8 cellular contexts compared by ENCODE assay signal in the genomic region with DNA sequence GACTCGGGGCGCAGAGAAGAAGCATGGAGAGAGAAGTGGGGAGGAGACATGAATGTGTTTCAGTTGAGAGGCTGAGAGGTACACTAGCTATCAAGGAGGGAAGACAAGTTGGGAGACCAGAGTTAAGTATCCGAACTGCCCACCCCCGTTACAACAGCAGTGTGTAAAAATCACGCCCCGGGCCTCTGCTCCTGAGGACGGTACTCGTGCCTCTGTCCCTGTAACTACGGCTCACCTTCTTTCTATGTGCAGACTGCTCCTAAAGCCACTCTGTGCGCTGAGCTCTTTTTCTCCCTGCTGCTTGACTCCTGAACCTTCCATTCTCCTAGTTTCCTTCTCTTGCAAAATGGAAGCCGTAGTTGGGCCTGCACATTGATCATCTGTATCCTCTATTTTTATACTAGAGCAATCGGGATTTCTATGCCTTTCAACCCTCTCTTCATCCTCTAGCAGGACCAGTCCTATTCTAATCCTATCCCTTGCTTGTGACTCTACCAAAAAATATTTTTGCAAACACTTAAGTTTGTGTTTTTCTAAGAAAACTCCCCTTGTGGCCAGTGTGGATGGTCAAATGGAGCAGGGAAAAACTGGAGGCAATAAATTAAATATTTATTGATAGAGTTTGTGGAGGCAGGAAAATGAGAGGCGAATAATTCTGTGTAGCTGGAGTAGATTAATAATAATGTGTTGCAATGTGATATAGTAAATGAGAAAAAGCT. TPM values are rescaled to one million over a fixed set of nuclear protein-coding genes. Genes with fewer than 3 reads are reported as not detected.
DNase-seq lines count a peak whose midpoint lies in the region; ATAC-seq and TF ChIP-seq lines count a peak whose summit lies in the region.

No MANE protein-coding gene starts in this region.

- peak in 1 of 7 experiments; percentile 8 for TF ChIP-seq CTCF in stomach (IDR thresholded peaks at IDR 0.05)

- intact Hi-C loops in stomach (cut with DNase I; ENCODE audit: low total_unique reads): no loop called here
- intact Hi-C loops in sciatic nerve (cut with DNase I): no loop called here

- H3K36me3 Mint-ChIP-seq in activated naive CD8-positive, alpha-beta T cell treated with anti-CD3 and anti-CD28 coated beads, Interleukin-2, amount 10 ng/mL, durations not matched to agents 7 days and 5 days: peaks cover 33% of the 10 kb centered on the region
- peaks cover 0 to 8% (median 0%) of the 10 kb centered on the region in 3 donors for H3K36me3 Mint-ChIP-seq in immature natural killer cell

- peaks cover 0 to 3% (median 0%) of the 10 kb centered on the region in 4 donors for H3K36me3 ChIP-seq in stomach

- H3K27me3 ChIP-seq in stomach: no peaks in the 10 kb centered on the region

- no peaks in the 10 kb centered on the region for H3K9me3 Mint-ChIP-seq in activated naive CD8-positive, alpha-beta T cell treated with anti-CD3 and anti-CD28 coated beads, Interleukin-2, amount 10 ng/mL, durations not matched to agents 7 days and 5 days
- H3K9me3 Mint-ChIP-seq in immature natural killer cell: no peaks in the 10 kb centered on the region

- peaks cover 42 to 69% (median 54%) of the 10 kb centered on the region in 4 donors for H3K4me1 ChIP-seq in stomach

- H3K27ac ChIP-seq in stomach: peak overlapping the region; percentile 97 to 100 (median 99)

- DNase-seq in GM03348 (ENCODE audit: low spot score): peak; percentile 21
- peak; percentile 88 for DNase-seq in HT-29 (ENCODE audit: low spot score)
- no peak for DNase-seq in activated naive CD8-positive, alpha-beta T cell treated with anti-CD3 and anti-CD28 coated beads, Interleukin-2, amount 10 ng/mL, durations not matched to agents 7 days and 5 days
- no peak for DNase-seq in immature natural killer cell
- no peak for DNase-seq in stomach
- DNase-seq in ecto neural progenitor cell (ENCODE audit: low spot score): no peak
- no peak for DNase-seq in sciatic nerve (ENCODE audit: low spot score)
- DNase-seq in NAMALWA (ENCODE audit: low spot score): no peak

- WGBS in stomach, 5 donors: 6 to 9% (median 7%) methylated on average over 12 to 13 of the region's 13 CpGs

- peak overlapping the region; percentile 58 to 91 (median 87) for H3K4me3 ChIP-seq in stomach

- TF ChIP-seq POLR2A in stomach (IDR thresholded peaks at IDR 0.05): no peak

- ATAC-seq in activated naive CD8-positive, alpha-beta T cell treated with anti-CD3 and anti-CD28 coated beads, Interleukin-2, amount 10 ng/mL, durations not matched to agents 7 days and 5 days (ENCODE audit: low read depth): no peak
- ATAC-seq in sciatic nerve: no peak

- TF ChIP-seq EP300 in stomach (IDR thresholded peaks at IDR 0.05): no peak

- POLR2A ChIA-PET in activated naive CD8-positive, alpha-beta T cell treated with anti-CD3 and anti-CD28 coated beads, Interleukin-2, amount 10 ng/mL, durations not matched to agents 7 days and 5 days (lab: Charles Lee): interaction anchor here (0.5 to 3.2 kb wide), 5 partner anchors 8 to 516 kb away, joined by 3 to 26 read pairs (median 3); a partner anchor contains a TSS

- H3K27ac Mint-ChIP-seq in activated naive CD8-positive, alpha-beta T cell treated with anti-CD3 and anti-CD28 coated beads, Interleukin-2, amount 10 ng/mL, durations not matched to agents 7 days and 5 days: peak overlapping the region; percentile 91
- peak overlapping the region; percentile 91 to 97 (median 94) for H3K27ac Mint-ChIP-seq in immature natural killer cell

- no peaks in the 10 kb centered on the region for H3K27me3 Mint-ChIP-seq in activated naive CD8-positive, alpha-beta T cell treated with anti-CD3 and anti-CD28 coated beads, Interleukin-2, amount 10 ng/mL, durations not matched to agents 7 days and 5 days
- H3K27me3 Mint-ChIP-seq in immature natural killer cell (ENCODE audit: low read depth in 3 of 3): peaks cover 2 to 17% (median 3%) of the 10 kb centered on the region in 3 donors

- no peaks in the 10 kb centered on the region for H3K9me3 ChIP-seq in stomach

- peak overlapping the region; percentile 99 for H3K4me3 Mint-ChIP-seq in activated naive CD8-positive, alpha-beta T cell treated with anti-CD3 and anti-CD28 coated beads, Interleukin-2, amount 10 ng/mL, durations not matched to agents 7 days and 5 days
- H3K4me3 Mint-ChIP-seq in immature natural killer cell: peak overlapping the region; percentile 88 to 99 (median 94)

- H3K4me1 Mint-ChIP-seq in activated naive CD8-positive, alpha-beta T cell treated with anti-CD3 and anti-CD28 coated beads, Interleukin-2, amount 10 ng/mL, durations not matched to agents 7 days and 5 days: peaks cover 56% of the 10 kb centered on the region
- H3K4me1 Mint-ChIP-seq in immature natural killer cell: peaks cover 57 to 77% of the 10 kb centered on the region in 2 donors

RNA-seq across cellular contexts. Expression of a gene that starts 0.6 kb away (rescaled TPM):
- 314 and 373 TPM in 2 replicates for total RNA-seq in HT-29 (2014; rRNA removed; shearing (Covaris generic))
- total RNA-seq in activated naive CD8-positive, alpha-beta T cell treated with anti-CD3 and anti-CD28 coated beads, Interleukin-2, amount 10 ng/mL, durations not matched to agents 7 days and 5 days: 100 to 1,000 TPM; 139 to 140 TPM
- polyA plus RNA-seq in immature natural killer cell (100 to 1,000 TPM in 1 of 3 donors, 10 to 100 TPM in 2; 66.9 to 109 (median 87.7) TPM), stomach (100 to 1,000 TPM; 148 to 230 (median 184) TPM)
- total RNA-seq in stomach (100 to 1,000 TPM in 2 of 5 donors, 10 to 100 TPM in 3; 43.7 to 179 (median 71.6) TPM), sciatic nerve (84.7 TPM)

RNA-seq across cellular contexts. Expression of a gene that starts 1.9 kb away (rescaled TPM):
- total RNA-seq in HT-29 (2014; rRNA removed; shearing (Covaris generic)): 19.7 and 20.0 TPM in 2 replicates
- 1 to 10 TPM; 8.0 to 8.3 TPM for total RNA-seq in activated naive CD8-positive, alpha-beta T cell treated with anti-CD3 and anti-CD28 coated beads, Interleukin-2, amount 10 ng/mL, durations not matched to agents 7 days and 5 days
- 1 to 10 TPM; 1.5 to 4.0 (median 2.8) TPM for polyA plus RNA-seq in immature natural killer cell
- 10 to 100 TPM in 3 of 5 donors, 1 to 10 TPM in 2; 3.5 to 35.7 (median 17.8) TPM for total RNA-seq in stomach
- 10 to 100 TPM in 1 of 3 donors, 1 to 10 TPM in 2; 4.2 to 10.8 (median 7.8) TPM for polyA plus RNA-seq in stomach
- total RNA-seq in sciatic nerve: 10.1 TPM

Comparison
In these comparisons a context has a peak if more than half of its experiments do, and no peak if none do; other contexts are left out.
1. DNase-seq: peak in GM03348 (single experiment) and HT-29 (single experiment); none in activated naive CD8-positive, alpha-beta T cell treated with anti-CD3 and anti-CD28 coated beads, Interleukin-2, amount 10 ng/mL, durations not matched to agents 7 days and 5 days (single experiment), immature natural killer cell (0 of 3), stomach (single experiment), ecto neural progenitor cell (single experiment), sciatic nerve (single experiment) and NAMALWA (single experiment).